Comparison of ENCODE assay signal across 11 cellular contexts in the genomic region with DNA sequence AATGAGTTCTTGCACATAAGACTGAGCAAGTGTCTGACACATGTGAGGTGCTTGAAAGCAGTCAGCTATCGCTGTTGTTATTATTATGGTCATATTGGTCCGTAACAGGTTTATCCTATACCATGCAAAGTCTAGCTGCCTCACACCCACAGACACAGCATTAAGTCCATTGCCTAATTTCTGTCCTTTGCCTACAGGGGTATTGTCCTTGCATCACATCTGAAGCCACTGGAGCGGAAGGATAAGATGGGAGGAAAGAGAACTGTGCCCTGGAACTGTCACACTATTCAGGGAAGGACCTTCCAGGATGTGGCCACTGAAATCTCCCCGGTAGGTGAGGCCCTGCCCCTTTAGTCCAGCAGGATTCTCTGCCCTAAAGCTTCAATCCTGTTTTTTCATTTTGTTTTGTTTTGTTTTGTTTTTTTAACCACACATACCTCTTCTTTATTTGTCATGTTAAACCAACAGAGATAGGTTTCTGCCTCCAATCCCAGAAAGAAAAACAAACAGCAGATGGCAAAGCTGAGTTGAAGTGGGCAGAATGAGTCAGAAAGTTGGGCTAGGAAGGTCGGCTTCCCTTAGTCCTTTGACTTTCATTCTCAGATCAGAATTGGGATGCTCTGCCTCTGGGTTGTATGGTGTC. TPM values are rescaled to one million over a fixed set of nuclear protein-coding genes. Genes with fewer than 3 reads are reported as not detected.
DNase-seq lines count a peak whose midpoint lies in the region; ATAC-seq and TF ChIP-seq lines count a peak whose summit lies in the region.
"Had no signal": no experiment of that assay in that cellular context is flagged by ENCODE, and none has a peak within 500 bp of the region (broad histone marks: within the 10 kb centered on the region; RNA-seq: fewer than 3 reads in every experiment).

No MANE protein-coding gene starts in this region.

- no peak overlapping the region for H3K4me3 ChIP-seq in fibroblast of lung (replicated peaks in 1 of 4; ENCODE audit: control extremely low read depth in 1 of 4, insufficient read depth in 1 of 4, low read depth in 3 of 4, low read length in 4 of 4)
- H3K4me3 ChIP-seq: gastrocnemius medialis had no signal

- H3K27ac Mint-ChIP-seq in natural killer cell treated with Interleukin-12 subunit alpha and Interleukin-12 subunit beta and Interleukin-15 and Interleukin-18, amount 100 ng/mL, for 72 hours, result peak overlapping the region in 1 of 2 donors; percentile 19
- H3K27ac Mint-ChIP-seq in natural killer cell, result peak overlapping the region in 1 of 2 donors; percentile 99

- H3K36me3 Mint-ChIP-seq in natural killer cell treated with Interleukin-12 subunit alpha and Interleukin-12 subunit beta and Interleukin-15 and Interleukin-18, amount 100 ng/mL, for 72 hours, result peaks cover 6% of the 10 kb centered on the region
- no peaks in the 10 kb centered on the region for H3K36me3 Mint-ChIP-seq in natural killer cell

- no peak for TF ChIP-seq CTCF in natural killer cell (IDR thresholded peaks at IDR 0.05)
- peak; percentile 19 to 22 for TF ChIP-seq CTCF in fibroblast of lung (conservative IDR thresholded peaks at IDR 0.05 in 1 of 2, IDR thresholded peaks at IDR 0.05 in 1 of 2; ENCODE audit: low read depth in 1 of 2, low read length in 2 of 2)
- no peak for TF ChIP-seq CTCF in GM13976 (IDR thresholded peaks at IDR 0.05; ENCODE audit: borderline replicate concordance, control extremely low read depth, extremely low read depth, insufficient read depth, missing control alignments)

- intact Hi-C loops in natural killer cell (cut with micrococcal nuclease) (no loop called here), posterior vena cava (cut with DNase I) (no loop called here)

- peaks cover 7 to 18% of the 10 kb centered on the region in 2 donors for H3K4me1 Mint-ChIP-seq in natural killer cell treated with Interleukin-12 subunit alpha and Interleukin-12 subunit beta and Interleukin-15 and Interleukin-18, amount 100 ng/mL, for 72 hours (ENCODE audit: low read depth in 2 of 2)
- H3K4me1 Mint-ChIP-seq in natural killer cell, result peaks cover 16 to 23% of the 10 kb centered on the region in 2 donors

- H3K4me3 Mint-ChIP-seq in natural killer cell treated with Interleukin-12 subunit alpha and Interleukin-12 subunit beta and Interleukin-15 and Interleukin-18, amount 100 ng/mL, for 72 hours, result peak overlapping the region; percentile 9
- no peak overlapping the region for H3K4me3 Mint-ChIP-seq in natural killer cell

- peaks cover 32% of the 10 kb centered on the region for H3K4me1 ChIP-seq in fibroblast of lung (ENCODE audit: control insufficient read depth, extremely low read depth, insufficient read depth, low read length)

- H3K27me3 ChIP-seq in fibroblast of lung (ENCODE audit: control insufficient read depth, insufficient read depth, low read length), result no peaks in the 10 kb centered on the region
- H3K27me3 ChIP-seq: gastrocnemius medialis, neutrophil had no signal

- no peak overlapping the region for H2AFZ ChIP-seq in fibroblast of lung (ENCODE audit: low read length)

- H3K36me3 ChIP-seq in fibroblast of lung (ENCODE audit: control insufficient read depth, insufficient read depth, low read length), result no peaks in the 10 kb centered on the region
- H3K36me3 ChIP-seq: gastrocnemius medialis, neutrophil had no signal

- peaks cover 26% of the 10 kb centered on the region for H3K79me2 ChIP-seq in fibroblast of lung (ENCODE audit: control insufficient read depth, insufficient read depth, low read length)

- H3K27ac ChIP-seq in fibroblast of lung (ENCODE audit: insufficient read depth, low read length), result no peak overlapping the region
- H3K27ac ChIP-seq: gastrocnemius medialis, neutrophil had no signal

- peaks cover 5 to 10% of the 10 kb centered on the region in 2 donors for H3K27me3 Mint-ChIP-seq in natural killer cell treated with Interleukin-12 subunit alpha and Interleukin-12 subunit beta and Interleukin-15 and Interleukin-18, amount 100 ng/mL, for 72 hours
- peaks cover 6 to 11% of the 10 kb centered on the region in 2 donors for H3K27me3 Mint-ChIP-seq in natural killer cell (ENCODE audit: low read depth in 2 of 2)

- in situ Hi-C loops in SK-MEL-5 (cut with HindIII; ENCODE audit: low pct_unique_long_range_greater_than_20kb, low sequenced_read_pairs), result no loop called here
- in situ Hi-C loops in GM13976 (cut with MboI; ENCODE audit: low sequenced_read_pairs, unreplicated experiment), result no loop called here

- ATAC-seq in natural killer cell treated with Interleukin-12 subunit alpha and Interleukin-12 subunit beta and Interleukin-15 and Interleukin-18, amount 100 ng/mL, for 72 hours, result no peak
- no peak for ATAC-seq in natural killer cell
- ATAC-seq: gastrocnemius medialis had no signal

- H3K9me3 ChIP-seq in fibroblast of lung (ENCODE audit: control insufficient read depth, insufficient read depth, low read depth, low read length), result no peaks in the 10 kb centered on the region
- H3K9me3 ChIP-seq: gastrocnemius medialis, neutrophil had no signal

- H3K9ac ChIP-seq in fibroblast of lung (ENCODE audit: insufficient read depth, low read length), result no peak overlapping the region

- no peak for DNase-seq in natural killer cell treated with Interleukin-12 subunit alpha and Interleukin-12 subunit beta and Interleukin-15 and Interleukin-18, amount 100 ng/mL, for 72 hours (ENCODE audit: low spot score)
- DNase-seq in natural killer cell (no peak), SK-MEL-5 (ENCODE audit: low read depth, low spot score) (peak; percentile 6), fibroblast of lung (ENCODE audit: low read depth in 2 of 2) (peak; percentile 68 to 76), posterior vena cava (ENCODE audit: low spot score) (no peak), COR-L47 (lab: John Stamatoyannopoulos, UW) (no peak), GM13976 (ENCODE audit: low spot score) (no peak)
- DNase-seq in effector CD8-positive, alpha-beta T cell (lab: John Stamatoyannopoulos, UW), result no peak
- DNase-seq: gastrocnemius medialis; NK-92 treated with Interleukin-12 subunit alpha and Interleukin-12 subunit beta, amount 100 ng/mL, for 24 hours had no signal

- no peaks in the 10 kb centered on the region for H4K20me1 ChIP-seq in fibroblast of lung (ENCODE audit: control insufficient read depth, extremely low read depth, insufficient read depth, low read length)

- H3K9me3 Mint-ChIP-seq in natural killer cell treated with Interleukin-12 subunit alpha and Interleukin-12 subunit beta and Interleukin-15 and Interleukin-18, amount 100 ng/mL, for 72 hours, result no peaks in the 10 kb centered on the region
- H3K9me3 Mint-ChIP-seq in natural killer cell, result no peaks in the 10 kb centered on the region

- H3K4me2 ChIP-seq in fibroblast of lung (ENCODE audit: extremely low read depth, insufficient read depth, low read length), result peak overlapping the region; percentile 9

RNA-seq across cellular contexts. Expression of gene EFTUD2, which starts 2.2 kb away (rescaled TPM):
- 100 to 1,000 TPM; 192 to 232 TPM for total RNA-seq in natural killer cell treated with Interleukin-12 subunit alpha and Interleukin-12 subunit beta and Interleukin-15 and Interleukin-18, amount 100 ng/mL, for 72 hours
- total RNA-seq in natural killer cell, result 100 to 1,000 TPM; 135 to 178 (median 164) TPM
- 117 and 118 TPM in 2 replicates for total RNA-seq in SK-MEL-5 (2014; rRNA removed; shearing (Covaris generic))
- 130 and 161 TPM in 2 replicates for polyA plus RNA-seq in SK-MEL-5 (2015; cell fraction: cytosol; rRNA removed)
- polyA plus RNA-seq in SK-MEL-5 (2015; cell fraction: nucleus; rRNA removed), result 122 and 147 TPM in 2 replicates
- 74.0 and 88.0 TPM in 2 replicates for total RNA-seq in fibroblast of lung
- 154 and 201 TPM in 2 replicates for polyA plus RNA-seq in fibroblast of lung
- 93.9 and 110 TPM in 2 replicates for polyA plus RNA-seq in fibroblast of lung (2012)
- polyA minus RNA-seq in fibroblast of lung (ENCODE audit: low replicate concordance), result 338 and 489 TPM in 2 replicates
- 10 to 100 TPM; 65.2 to 71.9 TPM for total RNA-seq in posterior vena cava

RNA-seq across cellular contexts. Expression of gene GFAP, which starts 13.9 kb away (rescaled TPM):
- not detected for total RNA-seq in natural killer cell treated with Interleukin-12 subunit alpha and Interleukin-12 subunit beta and Interleukin-15 and Interleukin-18, amount 100 ng/mL, for 72 hours
- total RNA-seq in natural killer cell (not detected), fibroblast of lung (0.26 and 1.3 TPM in 2 replicates), posterior vena cava (1 to 10 TPM in 1 of 2 donors, under 1 TPM in 1; 0.51 to 1.7 TPM)
- total RNA-seq in SK-MEL-5 (2014; rRNA removed; shearing (Covaris generic)), result not detected in 2 replicates
- polyA plus RNA-seq in SK-MEL-5 (2015; cell fraction: cytosol; rRNA removed), result not detected in 2 replicates
- not detected in 2 replicates for polyA plus RNA-seq in SK-MEL-5 (2015; cell fraction: nucleus; rRNA removed)
- polyA plus RNA-seq in fibroblast of lung, result 0.31 and 0.32 TPM in 2 replicates
- 0.24 and 0.41 TPM in 2 replicates for polyA plus RNA-seq in fibroblast of lung (2012)
- polyA minus RNA-seq in fibroblast of lung (ENCODE audit: low replicate concordance), result not detected in 2 replicates
- total RNA-seq: gastrocnemius medialis had no signal

RNA-seq across cellular contexts. Expression of gene KIF18B, which starts 46.1 kb away (rescaled TPM):
- 100 to 1,000 TPM in 1 of 2 donors, 10 to 100 TPM in 1; 26.5 to 100 TPM for total RNA-seq in natural killer cell treated with Interleukin-12 subunit alpha and Interleukin-12 subunit beta and Interleukin-15 and Interleukin-18, amount 100 ng/mL, for 72 hours
- total RNA-seq in natural killer cell, result 1 to 10 TPM in 2 of 3 donors, under 1 TPM in 1; 0.53 to 1.3 (median 1.1) TPM
- total RNA-seq in SK-MEL-5 (2014; rRNA removed; shearing (Covaris generic)), result 2.0 and 2.5 TPM in 2 replicates
- polyA plus RNA-seq in SK-MEL-5 (2015; cell fraction: cytosol; rRNA removed), result 27.0 and 33.9 TPM in 2 replicates
- polyA plus RNA-seq in SK-MEL-5 (2015; cell fraction: nucleus; rRNA removed), result 71.6 and 71.8 TPM in 2 replicates
- under 0.01 and 0.99 TPM in 2 replicates for total RNA-seq in fibroblast of lung
- polyA plus RNA-seq in fibroblast of lung, result 2.5 and 13.5 TPM in 2 replicates
- polyA plus RNA-seq in fibroblast of lung (2012), result 2.5 and 10.3 TPM in 2 replicates
- 7.5 and 44.3 TPM in 2 replicates for polyA minus RNA-seq in fibroblast of lung (ENCODE audit: low replicate concordance)
- total RNA-seq in posterior vena cava, result under 1 TPM; 0.10 to 0.65 TPM

RNA-seq across cellular contexts. Expression of gene HIGD1B, which starts 53.8 kb away (rescaled TPM):
- not detected for total RNA-seq in natural killer cell treated with Interleukin-12 subunit alpha and Interleukin-12 subunit beta and Interleukin-15 and Interleukin-18, amount 100 ng/mL, for 72 hours
- total RNA-seq in natural killer cell (not detected), fibroblast of lung (not detected in 2 replicates), posterior vena cava (1 to 10 TPM; 1.8 to 1.9 TPM)
- total RNA-seq in SK-MEL-5 (2014; rRNA removed; shearing (Covaris generic)), result not detected in 2 replicates
- polyA plus RNA-seq in SK-MEL-5 (2015; cell fraction: cytosol; rRNA removed), result not detected in 2 replicates
- polyA plus RNA-seq in SK-MEL-5 (2015; cell fraction: nucleus; rRNA removed), result not detected in 2 replicates
- polyA plus RNA-seq in fibroblast of lung, result 0.34 TPM in 1 of 2 replicates, not detected in the other
- 0.52 TPM in 1 of 2 replicates, not detected in the other for polyA plus RNA-seq in fibroblast of lung (2012)
- polyA minus RNA-seq in fibroblast of lung (ENCODE audit: low replicate concordance), result not detected in 2 replicates

Comparison
In these comparisons a context has a peak if more than half of its experiments do, and no peak if none do; other contexts are left out.
1. DNase-seq: peak in SK-MEL-5 (single experiment) and fibroblast of lung (2 of 2); none in natural killer cell treated with Interleukin-12 subunit alpha and Interleukin-12 subunit beta and Interleukin-15 and Interleukin-18, amount 100 ng/mL, for 72 hours (single experiment), natural killer cell (single experiment), posterior vena cava (single experiment), COR-L47 (single experiment), GM13976 (single experiment) and effector CD8-positive, alpha-beta T cell (single experiment).
2. CTCF ChIP-seq: peak in fibroblast of lung (2 of 2); none in natural killer cell (single experiment) and GM13976 (single experiment).